In the genomic region with DNA sequence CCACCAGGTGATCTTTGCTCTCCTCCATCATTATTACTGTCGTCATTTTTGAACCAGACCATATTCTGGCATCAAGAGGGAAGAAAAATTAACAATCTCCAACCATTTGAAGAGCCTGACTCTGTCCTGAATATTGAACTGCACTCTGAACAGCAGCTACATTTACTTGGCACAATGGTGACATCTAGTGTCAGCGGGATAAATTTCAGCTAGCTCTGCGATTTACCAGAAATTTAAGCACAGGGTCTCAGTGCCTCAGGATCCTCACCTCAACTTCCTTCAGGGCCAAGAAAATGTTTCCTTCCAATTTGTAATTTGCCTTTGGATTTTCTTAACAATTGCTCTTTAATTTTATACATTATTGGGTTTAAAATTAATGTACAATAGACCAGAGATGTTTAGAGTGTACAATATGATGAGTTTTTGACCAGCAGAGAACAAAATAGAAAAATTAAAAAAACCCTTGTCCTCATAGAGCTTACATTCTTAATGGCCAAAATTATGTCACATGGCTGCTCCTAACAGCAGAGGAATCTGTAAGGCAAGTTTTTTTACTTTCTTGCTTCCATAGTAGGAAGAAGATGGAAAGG, we compare ENCODE assay signal across 9 cellular contexts. TPM values are rescaled to one million over a fixed set of nuclear protein-coding genes. Genes with fewer than 3 reads are reported as not detected.
DNase-seq lines count a peak whose midpoint lies in the region; ATAC-seq, FAIRE-seq and TF ChIP-seq lines count a peak whose summit lies in the region.
"Had no signal": no experiment of that assay in that cellular context is flagged by ENCODE, and none has a peak within 500 bp of the region (broad histone marks: within the 10 kb centered on the region; RNA-seq: fewer than 3 reads in every experiment).

No MANE protein-coding gene starts in this region.

- H2AFZ ChIP-seq in endothelial cell of umbilical vein (ENCODE audit: low read depth, low read length) = no peak overlapping the region

- no TSS peak for BruUV-seq in endothelial cell of umbilical vein (replicated peaks; lab: Mats Ljungman, UMichigan)

- intact Hi-C loops in endothelial cell of umbilical vein (cut with micrococcal nuclease) = loop anchor here (1.0 kb wide), 2 partner anchors 59 to 88 kb away; no protein-coding TSS in a partner anchor
- intact Hi-C loops in uterus (cut with DNase I; ENCODE audit: low total_unique reads) = loop anchor here (5.0 kb wide), 1 partner anchor 88 kb away; no protein-coding TSS in a partner anchor

- no peaks in the 10 kb centered on the region for H3K27me3 ChIP-seq in HAP-1 (ENCODE audit: low read depth)
- H3K27me3 ChIP-seq in endothelial cell of umbilical vein (ENCODE audit: control insufficient read depth in 2 of 2, insufficient read depth in 2 of 2, low read length in 2 of 2) = no peaks in the 10 kb centered on the region
- no peaks in the 10 kb centered on the region for H3K27me3 ChIP-seq in uterus

- H3K79me2 ChIP-seq in endothelial cell of umbilical vein (ENCODE audit: control insufficient read depth, insufficient read depth, low read length) = no peaks in the 10 kb centered on the region

- no peak overlapping the region for H3K4me2 ChIP-seq in endothelial cell of umbilical vein (ENCODE audit: insufficient read depth, low read length)

- TF ChIP-seq CTCF in endothelial cell of umbilical vein (IDR thresholded peaks at IDR 0.05; ENCODE audit: extremely low read depth in 1 of 2, insufficient read depth in 1 of 2, low read depth in 1 of 2, low read length in 2 of 2) (peak; percentile 46 to 65), uterus (IDR thresholded peaks at IDR 0.05) (peak; percentile 32 to 66 (median 59))

- dilution Hi-C loops in endothelial cell of umbilical vein (cut with MboI; ENCODE audit: extremely low pct_ligation_motif_present, low sequenced_read_pairs) = no loop called here

- H3K4me3 Mint-ChIP-seq in naive thymus-derived CD8-positive, alpha-beta T cell = no peak overlapping the region
- H3K4me3 Mint-ChIP-seq: stimulated activated naive CD8-positive, alpha-beta T cell treated with anti-CD3 and anti-CD28 coated beads, Interleukin-15, Interleukin-2, amounts not matched to agents 100 ng/mL and 50 ng/mL, for 24 hours had no signal

- H3K36me3 ChIP-seq in HAP-1 (replicated peaks) (no peaks in the 10 kb centered on the region), endothelial cell of umbilical vein (ENCODE audit: control insufficient read depth in 2 of 2, extremely low read depth in 1 of 2, insufficient read depth in 2 of 2, low read length in 2 of 2) (no peaks in the 10 kb centered on the region), uterus (no peaks in the 10 kb centered on the region)

- peak; percentile 78 for DNase-seq in DMS114 treated with DMSO at 0.1 percent for 48 hours (lab: John Stamatoyannopoulos, UW; ENCODE audit: unreplicated experiment)
- DNase-seq in HAP-1 (ENCODE audit: low spot score in 2 of 2) = peak; percentile 46 to 55
- DNase-seq in NCI-H526 (lab: John Stamatoyannopoulos, UW) = peak; percentile 8 to 64
- DNase-seq in activated CD4-positive, alpha-beta T cell treated with anti-CD3 and anti-CD28 coated beads, Interleukin-2, amount 50 U/mL, for 24 hours (ENCODE audit: low read depth in 1 of 2, low spot score in 1 of 2) = peak; percentile 4 to 47
- DNase-seq in endothelial cell of umbilical vein (ENCODE audit: low read depth, low spot score) = peak; percentile 71
- peak in 9 of 10 donors; percentile 28 to 69 (median 56) for DNase-seq in naive thymus-derived CD8-positive, alpha-beta T cell
- no peak for DNase-seq in uterus
- DNase-seq in occipital lobe (lab: John Stamatoyannopoulos, UW) = no peak

- no peak overlapping the region for H3K9ac ChIP-seq in endothelial cell of umbilical vein (replicated peaks; ENCODE audit: extremely low read depth, insufficient read depth, low read length)

- CTCF ChIA-PET in endothelial cell of umbilical vein (lab: Charles Lee) = interaction anchor here (0.6 to 6.3 kb wide), 35 partner anchors 9 to 188 kb away, joined by 3 to 229 read pairs (median 4); a partner anchor contains a TSS

- no peaks in the 10 kb centered on the region for H3K9me3 ChIP-seq in HAP-1
- no peaks in the 10 kb centered on the region for H3K9me3 ChIP-seq in endothelial cell of umbilical vein (replicated peaks; ENCODE audit: control insufficient read depth, insufficient read depth, low read length)
- no peaks in the 10 kb centered on the region for H3K9me3 ChIP-seq in uterus

- no peaks in the 10 kb centered on the region for H3K9me3 Mint-ChIP-seq in naive thymus-derived CD8-positive, alpha-beta T cell
- H3K9me3 Mint-ChIP-seq: stimulated activated naive CD8-positive, alpha-beta T cell treated with anti-CD3 and anti-CD28 coated beads, Interleukin-15, Interleukin-2, amounts not matched to agents 100 ng/mL and 50 ng/mL, for 24 hours had no signal

- H3K9me1 ChIP-seq in endothelial cell of umbilical vein (replicated peaks; ENCODE audit: control insufficient read depth, extremely low read depth, insufficient read depth, low read length) = no peaks in the 10 kb centered on the region

- TF ChIP-seq POLR2A in endothelial cell of umbilical vein (IDR thresholded peaks at IDR 0.05; ENCODE audit: low read depth, low read length) (no peak), uterus (IDR thresholded peaks at IDR 0.05) (no peak)

- H3K4me1 ChIP-seq in HAP-1 (no peaks in the 10 kb centered on the region), endothelial cell of umbilical vein (ENCODE audit: control insufficient read depth, extremely low read depth, insufficient read depth, low read length) (no peaks in the 10 kb centered on the region), uterus (no peaks in the 10 kb centered on the region)

- H3K4me1 Mint-ChIP-seq in naive thymus-derived CD8-positive, alpha-beta T cell = no peaks in the 10 kb centered on the region

- H3K27ac ChIP-seq in endothelial cell of umbilical vein (ENCODE audit: insufficient read depth, low read depth, low read length) (no peak overlapping the region), uterus (no peak overlapping the region)

- H3K36me3 Mint-ChIP-seq in naive thymus-derived CD8-positive, alpha-beta T cell = peaks cover 0 to 1% (median 0%) of the 10 kb centered on the region in 3 donors

- peaks cover 0 to 7% (median 7%) of the 10 kb centered on the region in 5 donors for H3K27me3 Mint-ChIP-seq in naive thymus-derived CD8-positive, alpha-beta T cell

- in situ Hi-C loops in HAP-1 (cut with MboI; ENCODE audit: low sequenced_read_pairs) = loop anchor here (5.0 kb wide), 1 partner anchor 88 kb away; no protein-coding TSS in a partner anchor

- H3K4me3 ChIP-seq in HAP-1 = no peak overlapping the region
- H3K4me3 ChIP-seq in endothelial cell of umbilical vein (replicated peaks in 1 of 3; ENCODE audit: insufficient read depth in 1 of 3, low read depth in 1 of 3, low read length in 3 of 3) = no peak overlapping the region
- H3K4me3 ChIP-seq in uterus = no peak overlapping the region

- peak; percentile 74 to 83 for ATAC-seq in naive thymus-derived CD8-positive, alpha-beta T cell

- H4K20me1 ChIP-seq in endothelial cell of umbilical vein (replicated peaks; ENCODE audit: control insufficient read depth, extremely low read depth, insufficient read depth, low read length) = no peaks in the 10 kb centered on the region

- FAIRE-seq in endothelial cell of umbilical vein (lab: Jason Lieb, UNC) = peak; percentile 94

- POLR2A ChIA-PET in endothelial cell of umbilical vein (lab: Charles Lee) = no interaction called here
- POLR2A ChIA-PET in naive thymus-derived CD8-positive, alpha-beta T cell (lab: Charles Lee) = no interaction called here

- no peak overlapping the region for H3K27ac Mint-ChIP-seq in naive thymus-derived CD8-positive, alpha-beta T cell
- H3K27ac Mint-ChIP-seq: stimulated activated naive CD8-positive, alpha-beta T cell treated with anti-CD3 and anti-CD28 coated beads, Interleukin-15, Interleukin-2, amounts not matched to agents 100 ng/mL and 50 ng/mL, for 24 hours had no signal

RNA-seq across cellular contexts. Expression of a gene that starts 10.7 kb away (rescaled TPM):
- total RNA-seq in endothelial cell of umbilical vein (2.3 and 2.6 TPM in 2 replicates), uterus (10 to 100 TPM in 1 of 4 donors, 1 to 10 TPM in 2, under 1 TPM in 1; 0.59 to 21.5 (median 8.3) TPM), occipital lobe (8.7 TPM)
- 0.64 and 0.98 TPM in 2 replicates for polyA plus RNA-seq in endothelial cell of umbilical vein
- polyA plus RNA-seq in endothelial cell of umbilical vein (2011; cell fraction: cytosol; rRNA removed) = 0.35 and 0.62 TPM in 2 replicates
- 2.6 and 2.8 TPM in 2 replicates for polyA plus RNA-seq in endothelial cell of umbilical vein (2011; cell fraction: nucleus; rRNA removed)
- 0.72 and 0.95 TPM in 2 replicates for polyA plus RNA-seq in endothelial cell of umbilical vein (2012)
- polyA minus RNA-seq in endothelial cell of umbilical vein = 3.1 and 3.5 TPM in 2 replicates
- 0.41 TPM for polyA minus RNA-seq in endothelial cell of umbilical vein (2011; cell fraction: cytosol; rRNA and poly(A)+ RNA removed)
- 8.0 and 8.3 TPM in 2 replicates for polyA minus RNA-seq in endothelial cell of umbilical vein (2011; cell fraction: nucleus; rRNA and poly(A)+ RNA removed)
- total RNA-seq in naive thymus-derived CD8-positive, alpha-beta T cell = 10 to 100 TPM; 15.0 to 17.5 TPM
- 1 to 10 TPM in 2 of 3 donors, under 1 TPM in 1; 0.27 to 2.3 (median 2.1) TPM for polyA plus RNA-seq in naive thymus-derived CD8-positive, alpha-beta T cell

RNA-seq across cellular contexts. Expression of a gene that starts 26.4 kb away (rescaled TPM):
- total RNA-seq in endothelial cell of umbilical vein (not detected in 2 replicates), uterus (1 to 10 TPM in 1 of 4 donors, not detected in 3; 6.4 TPM), occipital lobe (not detected)
- not detected in 2 replicates for polyA plus RNA-seq in endothelial cell of umbilical vein
- not detected in 2 replicates for polyA plus RNA-seq in endothelial cell of umbilical vein (2011; cell fraction: cytosol; rRNA removed)
- not detected in 2 replicates for polyA plus RNA-seq in endothelial cell of umbilical vein (2011; cell fraction: nucleus; rRNA removed)
- not detected in 2 replicates for polyA plus RNA-seq in endothelial cell of umbilical vein (2012)
- not detected in 2 replicates for polyA minus RNA-seq in endothelial cell of umbilical vein
- not detected for polyA minus RNA-seq in endothelial cell of umbilical vein (2011; cell fraction: cytosol; rRNA and poly(A)+ RNA removed)
- not detected in 2 replicates for polyA minus RNA-seq in endothelial cell of umbilical vein (2011; cell fraction: nucleus; rRNA and poly(A)+ RNA removed)
- total RNA-seq in naive thymus-derived CD8-positive, alpha-beta T cell = not detected
- not detected for polyA plus RNA-seq in naive thymus-derived CD8-positive, alpha-beta T cell

RNA-seq across cellular contexts. Expression of a gene that starts 37.8 kb away (rescaled TPM):
- total RNA-seq in endothelial cell of umbilical vein (4.7 and 6.4 TPM in 2 replicates), uterus (10 to 100 TPM in 2 of 4 donors, 1 to 10 TPM in 2; 2.4 to 12.8 (median 7.5) TPM), occipital lobe (23.4 TPM)
- polyA plus RNA-seq in endothelial cell of umbilical vein = 2.1 TPM in 2 replicates
- polyA plus RNA-seq in endothelial cell of umbilical vein (2011; cell fraction: cytosol; rRNA removed) = 2.6 and 2.9 TPM in 2 replicates
- 5.0 and 7.5 TPM in 2 replicates for polyA plus RNA-seq in endothelial cell of umbilical vein (2011; cell fraction: nucleus; rRNA removed)
- polyA plus RNA-seq in endothelial cell of umbilical vein (2012) = 7.8 and 8.6 TPM in 2 replicates
- 3.6 and 7.1 TPM in 2 replicates for polyA minus RNA-seq in endothelial cell of umbilical vein
- polyA minus RNA-seq in endothelial cell of umbilical vein (2011; cell fraction: cytosol; rRNA and poly(A)+ RNA removed) = 1.8 TPM
- polyA minus RNA-seq in endothelial cell of umbilical vein (2011; cell fraction: nucleus; rRNA and poly(A)+ RNA removed) = 2.7 and 4.6 TPM in 2 replicates
- 10 to 100 TPM; 17.6 to 18.2 TPM for total RNA-seq in naive thymus-derived CD8-positive, alpha-beta T cell
- polyA plus RNA-seq in naive thymus-derived CD8-positive, alpha-beta T cell = 1 to 10 TPM; 8.3 to 9.6 (median 8.4) TPM

RNA-seq across cellular contexts. Expression of a gene that starts 58.0 kb away (rescaled TPM):
- total RNA-seq in endothelial cell of umbilical vein = not detected in 2 replicates
- not detected in 2 replicates for polyA plus RNA-seq in endothelial cell of umbilical vein
- polyA plus RNA-seq in endothelial cell of umbilical vein (2011; cell fraction: cytosol; rRNA removed) = not detected in 2 replicates
- polyA plus RNA-seq in endothelial cell of umbilical vein (2011; cell fraction: nucleus; rRNA removed) = not detected in 2 replicates
- polyA plus RNA-seq in endothelial cell of umbilical vein (2012) = not detected in 2 replicates
- polyA minus RNA-seq in endothelial cell of umbilical vein = not detected in 2 replicates
- polyA minus RNA-seq in endothelial cell of umbilical vein (2011; cell fraction: cytosol; rRNA and poly(A)+ RNA removed) = not detected
- polyA minus RNA-seq in endothelial cell of umbilical vein (2011; cell fraction: nucleus; rRNA and poly(A)+ RNA removed) = not detected in 2 replicates
- total RNA-seq in naive thymus-derived CD8-positive, alpha-beta T cell = not detected
- polyA plus RNA-seq in naive thymus-derived CD8-positive, alpha-beta T cell = not detected
- not detected for total RNA-seq in uterus
- total RNA-seq in occipital lobe = not detected

Comparison
In these comparisons a context has a peak if more than half of its experiments do, and no peak if none do; other contexts are left out.
1. DNase-seq: peak in DMS114 treated with DMSO at 0.1 percent for 48 hours (single experiment), HAP-1 (2 of 2), NCI-H526 (2 of 2), activated CD4-positive, alpha-beta T cell treated with anti-CD3 and anti-CD28 coated beads, Interleukin-2, amount 50 U/mL, for 24 hours (2 of 2), endothelial cell of umbilical vein (single experiment) and naive thymus-derived CD8-positive, alpha-beta T cell (9 of 10); none in uterus (0 of 2) and occipital lobe (single experiment).